15 cellular contexts compared by ENCODE assay signal in the genomic region with DNA sequence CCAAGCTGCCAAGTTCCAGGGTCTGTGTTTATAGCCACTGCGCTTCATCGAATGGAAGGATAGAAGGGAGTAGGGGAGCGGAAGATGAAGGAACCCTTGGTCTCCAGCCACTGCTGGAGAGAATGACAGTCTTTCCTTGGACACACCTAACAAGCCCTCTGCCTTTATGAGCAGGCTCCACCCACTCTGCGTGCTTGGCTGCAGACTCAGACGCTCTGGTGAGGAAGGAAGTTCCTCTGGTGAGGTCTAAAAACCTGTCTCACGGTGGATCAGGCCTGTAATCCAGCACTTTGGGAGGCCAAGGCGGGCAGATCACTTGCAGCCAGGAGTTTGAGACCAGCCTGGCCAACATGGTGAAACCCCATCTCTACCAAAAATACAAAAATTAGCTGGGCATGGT. TPM values are rescaled to one million over a fixed set of nuclear protein-coding genes. Genes with fewer than 3 reads are reported as not detected.
A peak's percentile ranks its signal among the peaks of the same experiment; 100 is the strongest.
DNase-seq lines count a peak whose midpoint lies in the region.
"Had no signal": no experiment of that assay in that cellular context is flagged by ENCODE, and none has a peak within 500 bp of the region (broad histone marks: within the 10 kb centered on the region; RNA-seq: fewer than 3 reads in every experiment).

No MANE protein-coding gene starts in this region.

- no peak overlapping the region for H3K4me3 ChIP-seq in CD4-positive, alpha-beta memory T cell (ENCODE audit: low read length in 2 of 2)
- H3K4me3 ChIP-seq: right lobe of liver had no signal

- intact Hi-C loops in posterior vena cava (cut with DNase I): no loop called here
- intact Hi-C loops in CD4-positive, alpha-beta memory T cell (cut with micrococcal nuclease): no loop called here

- H3K9me3 Mint-ChIP-seq in CD4-positive, alpha-beta memory T cell: peaks cover 0 to 9% (median 4%) of the 10 kb centered on the region in 8 donors
- H3K9me3 Mint-ChIP-seq: CD4-positive, alpha-beta T cell had no signal

- POLR2A ChIA-PET in CD4-positive, alpha-beta memory T cell (lab: Charles Lee; ENCODE audit: partially characterized antibody): no interaction called here

- no peaks in the 10 kb centered on the region for H3K36me3 ChIP-seq in CD4-positive, alpha-beta memory T cell (ENCODE audit: insufficient read depth, low read length)
- H3K36me3 ChIP-seq: right lobe of liver had no signal

- H3K27ac ChIP-seq in epithelial cell of prostate: peak overlapping the region; percentile 62
- H3K27ac ChIP-seq in CD4-positive, alpha-beta memory T cell (ENCODE audit: low read depth, low read length): no peak overlapping the region
- H3K27ac ChIP-seq: right lobe of liver had no signal

- no peaks in the 10 kb centered on the region for H3K36me3 Mint-ChIP-seq in CD4-positive, alpha-beta memory T cell

- no peaks in the 10 kb centered on the region for H3K4me1 ChIP-seq in CD4-positive, alpha-beta memory T cell (ENCODE audit: insufficient read depth, low read length)

- H3K27me3 Mint-ChIP-seq in CD4-positive, alpha-beta memory T cell: peaks cover 6 to 19% of the 10 kb centered on the region in 2 donors

- DNase-seq in ELR (ENCODE audit: low read depth) (peak; percentile 24), NCI-H69 (lab: John Stamatoyannopoulos, UW) (peak; percentile 5), epithelial cell of prostate (ENCODE audit: low read depth, low spot score) (no peak), posterior vena cava (ENCODE audit: low spot score) (peak; percentile 70)
- DNase-seq in stimulated activated CD4-positive, alpha-beta T cell treated with anti-CD3 and anti-CD28 coated beads, Interleukin-1b, Interleukin-23, amount 100 ng/mL, for 48 hours: no peak
- no peak for DNase-seq in activated CD8-positive, alpha-beta memory T cell treated with anti-CD3 and anti-CD28 coated beads, Interleukin-2, amount 50 U/mL, for 4 hours
- DNase-seq in CD4-positive, alpha-beta memory T cell: no peak
- DNase-seq: CD4-positive, alpha-beta T cell; naive thymus-derived CD8-positive, alpha-beta T cell; NCI-H1105 treated with DMSO at 0.1 percent for 48 hours; NCI-H524; Right ventricle myocardium superior; stimulated activated naive CD8-positive, alpha-beta T cell treated with anti-CD3 and anti-CD28 coated beads, Interleukin-15, amount 100 ng/mL, for 72 hours; T1000 had no signal

- no peaks in the 10 kb centered on the region for H3K27me3 ChIP-seq in CD4-positive, alpha-beta memory T cell (ENCODE audit: insufficient read depth, low read length)
- H3K27me3 ChIP-seq: right lobe of liver had no signal

- H3K4me3 Mint-ChIP-seq in CD4-positive, alpha-beta memory T cell: no peak overlapping the region
- H3K4me3 Mint-ChIP-seq: CD4-positive, alpha-beta T cell; naive thymus-derived CD8-positive, alpha-beta T cell; stimulated activated naive CD8-positive, alpha-beta T cell treated with anti-CD3 and anti-CD28 coated beads, Interleukin-15, amount 100 ng/mL, for 72 hours had no signal

- CTCF ChIA-PET in CD4-positive, alpha-beta memory T cell (lab: Charles Lee; ENCODE audit: partially characterized antibody): no interaction called here

- no peaks in the 10 kb centered on the region for H3K9me3 ChIP-seq in CD4-positive, alpha-beta memory T cell (ENCODE audit: control insufficient read depth in 1 of 2, low read length in 2 of 2)
- H3K9me3 ChIP-seq: right lobe of liver had no signal

- H3K4me1 Mint-ChIP-seq in CD4-positive, alpha-beta memory T cell: no peaks in the 10 kb centered on the region
- H3K4me1 Mint-ChIP-seq: naive thymus-derived CD8-positive, alpha-beta T cell; stimulated activated naive CD8-positive, alpha-beta T cell treated with anti-CD3 and anti-CD28 coated beads, Interleukin-15, amount 100 ng/mL, for 72 hours had no signal

- H3K27ac Mint-ChIP-seq in CD4-positive, alpha-beta memory T cell: no peak overlapping the region
- H3K27ac Mint-ChIP-seq: CD4-positive, alpha-beta T cell; stimulated activated naive CD8-positive, alpha-beta T cell treated with anti-CD3 and anti-CD28 coated beads, Interleukin-15, amount 100 ng/mL, for 72 hours had no signal

RNA-seq across cellular contexts. Expression of a gene that starts 55.4 kb away (rescaled TPM):
- not detected for total RNA-seq in posterior vena cava
- total RNA-seq in CD4-positive, alpha-beta memory T cell: under 1 TPM in 1 of 2 experiments, not detected in 1; 0.12 TPM
- 1 to 10 TPM in 1 of 2 donors, under 1 TPM in 1; 0.53 to 1.2 TPM for polyA plus RNA-seq in CD4-positive, alpha-beta memory T cell
- total RNA-seq: right lobe of liver, Right ventricle myocardium superior had no signal

Comparison
In these comparisons a context has a peak if more than half of its experiments do, and no peak if none do; other contexts are left out.
1. DNase-seq: peak in ELR (single experiment), NCI-H69 (single experiment) and posterior vena cava (single experiment); none in epithelial cell of prostate (single experiment), stimulated activated CD4-positive, alpha-beta T cell treated with anti-CD3 and anti-CD28 coated beads, Interleukin-1b, Interleukin-23, amount 100 ng/mL, for 48 hours (single experiment), activated CD8-positive, alpha-beta memory T cell treated with anti-CD3 and anti-CD28 coated beads, Interleukin-2, amount 50 U/mL, for 4 hours (single experiment) and CD4-positive, alpha-beta memory T cell (0 of 5).